ENCODE assay signal across 8 cellular contexts in the genomic region with DNA sequence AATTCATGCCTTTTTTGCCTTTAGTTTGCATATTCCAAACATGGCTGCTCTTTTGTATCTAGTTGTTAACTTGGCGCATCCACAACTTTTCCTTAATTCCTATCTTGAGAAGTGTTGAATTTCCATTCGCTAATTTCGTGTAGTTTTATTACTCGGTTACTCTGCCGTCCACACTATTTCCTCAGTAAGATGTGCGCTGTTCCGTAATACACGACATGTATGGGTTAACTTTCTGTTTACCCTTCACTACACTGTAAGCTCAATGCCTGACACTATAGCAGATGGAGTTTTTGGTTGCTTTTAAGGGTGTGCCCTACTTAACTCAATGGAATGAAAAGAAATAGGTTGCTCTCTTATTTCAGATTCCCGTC. TPM values are rescaled to one million over a fixed set of nuclear protein-coding genes. Genes with fewer than 3 reads are reported as not detected.
DNase-seq lines count a peak whose midpoint lies in the region; ATAC-seq, FAIRE-seq and TF ChIP-seq lines count a peak whose summit lies in the region.

No MANE protein-coding gene starts in this region.

- peak overlapping the region; percentile 96 for H3K23ac ChIP-seq in IMR-90 (ENCODE audit: low read depth, low read length)

- peak overlapping the region; percentile 45 for H4K91ac ChIP-seq in IMR-90 (ENCODE audit: insufficient read depth, low read depth, low read length)

- BruUV-seq in IMR-90 (replicated peaks; lab: Mats Ljungman, UMichigan) = no TSS peak

- H3K9me3 ChIP-seq in A549 (no peaks in the 10 kb centered on the region), IMR-90 (ENCODE audit: control insufficient read depth, insufficient read depth, low read length) (no peaks in the 10 kb centered on the region), mucosa of descending colon (no peaks in the 10 kb centered on the region)

- no peak overlapping the region for H2BK20ac ChIP-seq in IMR-90 (ENCODE audit: low read depth, low read length)

- peak overlapping the region; percentile 39 for H3K18ac ChIP-seq in IMR-90 (ENCODE audit: low read depth, low read length)

- ATAC-seq in A549 = no peak
- peak; percentile 17; the same call in 1 of the 2 replicates for ATAC-seq in IMR-90 (ENCODE audit: low read depth)
- peak; percentile 32 for ATAC-seq in mucosa of descending colon
- no peak for ATAC-seq in HG03432 (IDR thresholded peaks at IDR 0.05; ENCODE audit: unreplicated experiment)

- peak overlapping the region; percentile 94 for H3K56ac ChIP-seq in IMR-90 (ENCODE audit: extremely low read depth, insufficient read depth, low read length)

- TF ChIP-seq CTCF in A549 (IDR thresholded peaks at IDR 0.05) (no peak), IMR-90 (conservative IDR thresholded peaks at IDR 0.05; ENCODE audit: low read depth, low read length) (no peak), cardiac fibroblast (IDR thresholded peaks at IDR 0.05; ENCODE audit: low read depth, low read length) (no peak), mucosa of descending colon (IDR thresholded peaks at IDR 0.05) (no peak)

- H3K36me3 ChIP-seq in IMR-90 (ENCODE audit: control insufficient read depth, insufficient read depth, low read length) (peaks cover 33% of the 10 kb centered on the region), mucosa of descending colon (ENCODE audit: low read depth) (peaks cover 5% of the 10 kb centered on the region)

- DNase-seq in A549 (ENCODE audit: low read depth in 1 of 2, low spot score in 1 of 2) (no peak), IMR-90 (peak; percentile 19), cardiac fibroblast (ENCODE audit: low read depth in 2 of 2) (peak in 1 of 2 donors; percentile 23), mucosa of descending colon (no peak), NCI-H510A treated with DMSO at 0.1 percent for 48 hours (lab: John Stamatoyannopoulos, UW) (no peak), NCI-H82 (lab: John Stamatoyannopoulos, UW) (no peak), NCI-H2107 (lab: John Stamatoyannopoulos, UW) (no peak)

- H4K5ac ChIP-seq in IMR-90 (ENCODE audit: low read depth, low read length) = peak overlapping the region; percentile 87

- no peak for TF ChIP-seq POLR2A in A549 (IDR thresholded peaks at IDR 0.05; ENCODE audit: low read length)
- TF ChIP-seq POLR2A in IMR-90 (IDR thresholded peaks at IDR 0.05; ENCODE audit: low read depth, low read length) = no peak

- H4K8ac ChIP-seq in IMR-90 (ENCODE audit: low read depth in 2 of 2, low read length in 2 of 2) = peak overlapping the region; percentile 77 to 85

- dilution Hi-C loops in IMR-90 (cut with HindIII; ENCODE audit: low sequenced_read_pairs, unreplicated experiment) = no loop called here

- peak overlapping the region; percentile 77 for H3K4ac ChIP-seq in IMR-90 (ENCODE audit: low read depth, low read length)

- H3K27ac ChIP-seq in A549 (peak overlapping the region; percentile 94 to 95), IMR-90 (ENCODE audit: insufficient read depth, low read length) (peak overlapping the region; percentile 74)

- no peak overlapping the region for H2BK15ac ChIP-seq in IMR-90 (ENCODE audit: low read depth, low read length)

- FAIRE-seq in A549 (lab: Jason Lieb, UNC) = no peak

- WGBS in A549 (ENCODE audit: missing lambda C conversion rate) = 1% methylated on average over 9 of the region's 9 CpGs
- WGBS in IMR-90 (ENCODE audit: extremely low coverage in 2 of 2, insufficient read length in 1 of 2), 2 experiments = no CpG with 5 or more reads among the region's 9 CpGs

- peak overlapping the region; percentile 82 for H2AK9ac ChIP-seq in IMR-90 (replicated peaks; ENCODE audit: low read depth, low read length, poor library complexity)

- no peaks in the 10 kb centered on the region for H3K27me3 ChIP-seq in IMR-90 (ENCODE audit: control insufficient read depth, insufficient read depth, low read length)

- in situ Hi-C loops in IMR-90 (cut with MboI; ENCODE audit: low sequenced_read_pairs) = no loop called here

- H2AFZ ChIP-seq in IMR-90 (replicated peaks; ENCODE audit: low read length, poor library complexity) = no peak overlapping the region

- TF ChIP-seq EP300 in A549 (IDR thresholded peaks at IDR 0.05) = no peak

- H3K79me1 ChIP-seq in IMR-90 (ENCODE audit: low read depth in 1 of 2, low read length in 2 of 2) = peaks cover 22 to 38% of the 10 kb centered on the region in 2 experiments

- no peak overlapping the region for H2BK120ac ChIP-seq in IMR-90 (ENCODE audit: low read depth, low read length)

- H3K4me3 ChIP-seq in A549 (peak overlapping the region; percentile 98), IMR-90 (ENCODE audit: insufficient read depth, low read depth, low read length) (peak overlapping the region; percentile 55), cardiac fibroblast (replicated peaks in 1 of 2; ENCODE audit: low read depth in 2 of 2, low read length in 2 of 2) (peak overlapping the region; percentile 62 to 83), mucosa of descending colon (peak overlapping the region; percentile 66)

- POLR2A ChIA-PET in A549 (lab: Yijun Ruan, JAX) = interaction anchor here (0.9 to 1.8 kb wide), 7 partner anchors 9 to 92 kb away, joined by 3 to 18 read pairs (median 3); no protein-coding TSS in a partner anchor
- POLR2A ChIA-PET in IMR-90 (lab: Charles Lee; ENCODE audit: unreplicated experiment) = interaction anchor here (0.6 kb wide), 2 partner anchors 10 to 736 kb away, joined by 3 to 9 read pairs; no protein-coding TSS in a partner anchor

- peaks cover 8% of the 10 kb centered on the region; the same call in 1 of the 2 replicates for H3K9me1 ChIP-seq in IMR-90 (ENCODE audit: insufficient read depth, low read length)

- H2BK5ac ChIP-seq in IMR-90 (ENCODE audit: low read depth, low read length, poor library complexity, severe bottlenecking) = peak overlapping the region; percentile 59

- CTCF ChIA-PET in A549 (lab: Yijun Ruan, JAX) = interaction anchor here (0.6 to 1.8 kb wide), 4 partner anchors 9 to 901 kb away, joined by 3 to 14 read pairs (median 4); no protein-coding TSS in a partner anchor
- CTCF ChIA-PET in IMR-90 (lab: Yijun Ruan, JAX) = no interaction called here

- peak overlapping the region; percentile 96 for H3K9ac ChIP-seq in IMR-90 (ENCODE audit: low read depth, low read length)

- TF ChIP-seq RAD21 in A549 (conservative IDR thresholded peaks at IDR 0.05 in 1 of 2, IDR thresholded peaks at IDR 0.05 in 1 of 2) = no peak
- TF ChIP-seq RAD21 in IMR-90 (IDR thresholded peaks at IDR 0.05; ENCODE audit: low read length) = no peak

- H3K14ac ChIP-seq in IMR-90 (replicated peaks; ENCODE audit: low read depth, low read length) = peak overlapping the region; percentile 88

- peaks cover 33% of the 10 kb centered on the region for H4K20me1 ChIP-seq in IMR-90 (ENCODE audit: insufficient read depth, low read length)

- H3K4me2 ChIP-seq in A549 = peak overlapping the region; percentile 89
- peak overlapping the region; percentile 88 for H3K4me2 ChIP-seq in IMR-90 (ENCODE audit: low read depth, low read length)

- H2AK5ac ChIP-seq in IMR-90 (ENCODE audit: low read depth, low read length) = peak overlapping the region; percentile 61; the same call in 1 of the 2 replicates

- H3K4me1 ChIP-seq in A549 (peaks cover 35% of the 10 kb centered on the region), IMR-90 (ENCODE audit: control insufficient read depth, insufficient read depth, low read length) (peaks cover 2% of the 10 kb centered on the region; the same call in 1 of the 2 replicates), mucosa of descending colon (ENCODE audit: low read depth) (peaks cover 17% of the 10 kb centered on the region)

- intact Hi-C loops in IMR-90 (cut with micrococcal nuclease) = no loop called here
- intact Hi-C loops in mucosa of descending colon (cut with DNase I, micrococcal nuclease) = no loop called here

TF ChIP-seq in A549, 52 proteins besides CTCF, POLR2A, EP300 and RAD21:
- TF ChIP-seq RNF2 (IDR thresholded peaks at IDR 0.05; ENCODE audit: borderline replicate concordance, low read depth) (no peak), JUNB (IDR thresholded peaks at IDR 0.05) (no peak), NFE2L2 (conservative IDR thresholded peaks at IDR 0.05; ENCODE audit: low read length) (no peak), ZSCAN20 (CRISPR knock-in tag; IDR thresholded peaks at IDR 0.05) (no peak)

TF ChIP-seq in IMR-90, 13 proteins besides CTCF, POLR2A, EP300 and RAD21 (continues in another document):
- TF ChIP-seq RCOR1 (IDR thresholded peaks at IDR 0.05; ENCODE audit: insufficient replicate concordance, low read length) (no peak), MAZ (IDR thresholded peaks at IDR 0.05; ENCODE audit: borderline replicate concordance, low read depth, low read length) (no peak), MAFK (IDR thresholded peaks at IDR 0.05; ENCODE audit: low read depth, low read length) (no peak), MXI1 (IDR thresholded peaks at IDR 0.05; ENCODE audit: borderline replicate concordance, low read depth, low read length) (no peak)

RNA-seq across cellular contexts. Expression of gene RPSA, which starts 0.7 kb away (rescaled TPM):
- polyA plus RNA-seq in A549 (2011; rRNA removed) (3,141 and 4,058 TPM in 2 replicates), A549 (2017; fragmentation: RNase III; extraction: RNeasy Plus Mini Kit Qiagen cat#74134 plus additional on column Dnase treatment) (2,484 to 2,571 TPM (median 2,497 TPM) in 3 replicates), IMR-90 (2012; rRNA removed) (2,710 and 2,851 TPM in 2 replicates)
- 3,643 and 3,882 TPM in 2 replicates for polyA plus RNA-seq in A549 (2012; cell fraction: cytosol; rRNA removed)
- 1,790 and 2,212 TPM in 2 replicates for polyA plus RNA-seq in A549 (2012; cell fraction: nucleus; rRNA removed)
- 1,413 and 1,781 TPM in 2 replicates for polyA minus RNA-seq in A549 (2011; rRNA and poly(A)+ RNA removed)
- total RNA-seq in IMR-90 (2012; rRNA removed) (1,415 and 1,531 TPM in 2 replicates), mucosa of descending colon (1,000 to 10,000 TPM in 1 of 3 donors, 100 to 1,000 TPM in 2; 692 to 1,050 (median 908) TPM)
- polyA plus RNA-seq in IMR-90 (2012; cell fraction: cytosol; rRNA removed) = 2,400 and 3,145 TPM in 2 replicates
- polyA plus RNA-seq in IMR-90 (2012; cell fraction: nucleus; rRNA removed; ENCODE audit: low replicate concordance) = 832 and 1,064 TPM in 2 replicates

RNA-seq across cellular contexts. Expression of gene SLC25A38, which starts 24.1 kb away (rescaled TPM):
- polyA plus RNA-seq in A549 (2011; rRNA removed) (52.8 and 53.0 TPM in 2 replicates), A549 (2017; fragmentation: RNase III; extraction: RNeasy Plus Mini Kit Qiagen cat#74134 plus additional on column Dnase treatment) (30.9 to 32.6 TPM (median 31.9 TPM) in 3 replicates), IMR-90 (2012; rRNA removed) (22.5 and 22.6 TPM in 2 replicates)
- polyA plus RNA-seq in A549 (2012; cell fraction: cytosol; rRNA removed) = 33.1 and 41.2 TPM in 2 replicates
- 41.4 and 46.3 TPM in 2 replicates for polyA plus RNA-seq in A549 (2012; cell fraction: nucleus; rRNA removed)
- polyA minus RNA-seq in A549 (2011; rRNA and poly(A)+ RNA removed) = 48.3 and 54.1 TPM in 2 replicates
- total RNA-seq in IMR-90 (2012; rRNA removed) (16.1 and 17.4 TPM in 2 replicates), mucosa of descending colon (10 to 100 TPM; 29.3 to 35.3 (median 34.4) TPM)
- 14.0 and 19.3 TPM in 2 replicates for polyA plus RNA-seq in IMR-90 (2012; cell fraction: cytosol; rRNA removed)
- polyA plus RNA-seq in IMR-90 (2012; cell fraction: nucleus; rRNA removed; ENCODE audit: low replicate concordance) = 31.8 and 32.5 TPM in 2 replicates

Comparison
In these comparisons a context has a peak if more than half of its experiments do, and no peak if none do; other contexts are left out.
1. ATAC-seq: peak in IMR-90 (single experiment) and mucosa of descending colon (single experiment); none in A549 (0 of 2) and HG03432 (single experiment).
2. Peak in every context shown above with its lines, with median percentiles within 50 percentile points of each other: H3K4me3 ChIP-seq.